In the genomic region with DNA sequence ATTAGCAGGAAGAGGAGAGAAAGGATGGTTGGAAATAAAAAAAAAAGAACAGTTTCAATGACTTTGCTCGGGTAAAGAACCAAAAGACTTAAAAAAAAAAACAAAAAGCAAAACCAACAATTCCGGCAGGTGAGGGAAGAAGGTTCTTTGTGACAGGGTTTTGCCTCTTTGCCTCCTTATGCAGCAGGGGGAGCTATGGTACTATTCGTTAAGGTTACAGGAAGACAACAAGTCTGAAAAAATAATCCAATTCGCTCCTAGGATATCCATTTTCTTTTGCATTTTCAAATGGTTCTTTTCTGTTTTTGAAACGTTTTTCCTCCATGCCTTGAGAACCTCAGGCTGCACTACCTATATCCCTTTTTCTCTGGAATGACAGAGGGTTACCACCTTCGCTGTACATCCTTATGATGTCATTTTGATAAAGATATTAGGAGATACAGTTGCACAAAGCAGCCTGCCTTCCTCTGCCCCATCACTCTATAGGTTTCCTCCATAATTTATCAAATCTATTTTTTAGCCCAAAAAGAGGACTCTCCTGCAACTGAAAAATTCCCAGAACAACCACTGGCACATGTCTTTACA, we compare ENCODE assay signal across 8 cellular contexts. TPM values are rescaled to one million over a fixed set of nuclear protein-coding genes. Genes with fewer than 3 reads are reported as not detected.
DNase-seq lines count a peak whose midpoint lies in the region; ATAC-seq lines count a peak whose summit lies in the region.

No MANE protein-coding gene starts in this region.

- H3K27me3 ChIP-seq in aorta (ENCODE audit: control insufficient read depth in 1 of 2, insufficient read depth in 2 of 2, low read length in 1 of 2) = no peaks in the 10 kb centered on the region

- no peaks in the 10 kb centered on the region for H3K4me1 ChIP-seq in aorta (ENCODE audit: control insufficient read depth in 1 of 2, insufficient read depth in 2 of 2, low read length in 2 of 2)

- no peak overlapping the region for H3K4me3 ChIP-seq in aorta (ENCODE audit: low read length in 2 of 2)

- intact Hi-C loops in aorta (cut with DNase I) = no loop called here

- DNase-seq in activated CD8-positive, alpha-beta memory T cell treated with anti-CD3 and anti-CD28 coated beads, Interleukin-2, amount 50 U/mL, for 1 hour (ENCODE audit: extremely low read depth) = peak; percentile 2
- no peak for DNase-seq in activated CD8-positive, alpha-beta memory T cell treated with anti-CD3 and anti-CD28 coated beads, Interleukin-2, amount 50 U/mL, for 48 hours
- DNase-seq in NCI-H82 (lab: John Stamatoyannopoulos, UW) = peak; percentile 78
- peak; percentile 80 for DNase-seq in astrocyte of the hippocampus (ENCODE audit: low read depth, low spot score)
- peak; percentile 87 for DNase-seq in kidney glomerular epithelial cell (lab: John Stamatoyannopoulos, UW)
- peak; percentile 49 for DNase-seq in ureter (ENCODE audit: low spot score)
- no peak for DNase-seq in aorta

- H3K36me3 ChIP-seq in aorta (ENCODE audit: control insufficient read depth in 1 of 2, insufficient read depth in 2 of 2, low read length in 1 of 2) = no peaks in the 10 kb centered on the region

- 28 to 30% methylated on average over 6 of the region's 6 CpGs for WGBS in aorta, 2 donors

- ATAC-seq in HG02981 (IDR thresholded peaks at IDR 0.05; ENCODE audit: unreplicated experiment) = peak; percentile 72
- no peak for ATAC-seq in aorta (ENCODE audit: low FRiP score)

- H3K27ac ChIP-seq in aorta (ENCODE audit: low read depth in 1 of 2, low read length in 2 of 2) = no peak overlapping the region

- no peaks in the 10 kb centered on the region for H3K9me3 ChIP-seq in aorta (ENCODE audit: control insufficient read depth, low read length)

RNA-seq across cellular contexts. Expression of gene CFAP20DC, which starts 55.0 kb away (rescaled TPM):
- total RNA-seq in ureter (0.18 TPM), aorta (under 1 TPM; 0.39 to 0.90 TPM)
- not detected for polyA plus RNA-seq in aorta

Comparison
In these comparisons a context has a peak if more than half of its experiments do, and no peak if none do; other contexts are left out.
1. DNase-seq: peak in activated CD8-positive, alpha-beta memory T cell treated with anti-CD3 and anti-CD28 coated beads, Interleukin-2, amount 50 U/mL, for 1 hour (single experiment), NCI-H82 (single experiment), astrocyte of the hippocampus (single experiment), kidney glomerular epithelial cell (single experiment) and ureter (single experiment); none in activated CD8-positive, alpha-beta memory T cell treated with anti-CD3 and anti-CD28 coated beads, Interleukin-2, amount 50 U/mL, for 48 hours (single experiment) and aorta (0 of 2).